ENCODE assay signal across 8 cellular contexts in the genomic region with DNA sequence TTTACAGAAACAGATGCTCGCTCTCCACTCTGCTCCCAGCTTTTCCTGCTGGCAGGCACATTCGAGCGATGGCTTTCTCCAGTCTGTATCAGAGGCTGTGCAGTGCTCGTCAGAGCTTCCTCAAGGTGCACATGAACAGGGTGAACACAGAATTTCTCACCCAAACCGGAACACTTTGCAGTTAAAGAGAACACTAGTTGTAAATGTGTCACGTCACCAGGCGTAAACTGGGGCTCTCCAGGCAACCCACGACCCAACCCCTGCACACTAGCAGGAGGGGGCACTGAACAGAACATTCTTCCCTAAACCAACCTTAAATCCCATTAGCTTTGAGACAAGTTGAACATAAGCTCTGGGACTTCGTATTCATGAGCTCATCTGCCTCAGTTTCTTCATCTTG.
"Had no signal": no experiment of that assay in that cellular context is flagged by ENCODE, and none has a peak within 500 bp of the region (broad histone marks: within the 10 kb centered on the region; RNA-seq: fewer than 3 reads in every experiment).

No MANE protein-coding gene starts in this region.

- H3K9me3 Mint-ChIP-seq: HFFc6, IgD-negative memory B cell had no signal

- H3K27ac Mint-ChIP-seq: HFFc6, IgD-negative memory B cell had no signal

- H3K4me3 ChIP-seq: GM23248, HAP-1 had no signal

- H3K4me1 ChIP-seq: HAP-1 had no signal

- H3K27me3 Mint-ChIP-seq: IgD-negative memory B cell had no signal

- H2AFZ ChIP-seq: GM23248 had no signal

- H3K4me3 Mint-ChIP-seq: HFFc6, IgD-negative memory B cell had no signal

- H3K9ac ChIP-seq: GM23248 had no signal

- H3K9me3 ChIP-seq: HAP-1 had no signal

- ATAC-seq: HCT116 had no signal

- H3K36me3 ChIP-seq: HAP-1 had no signal

- H3K27ac ChIP-seq: GM23248 had no signal

- DNase-seq: GM23248, GOT3, H7, HFFc6, KBM-7 had no signal
